ENCODE assay signal across 2 cellular contexts in the genomic region with DNA sequence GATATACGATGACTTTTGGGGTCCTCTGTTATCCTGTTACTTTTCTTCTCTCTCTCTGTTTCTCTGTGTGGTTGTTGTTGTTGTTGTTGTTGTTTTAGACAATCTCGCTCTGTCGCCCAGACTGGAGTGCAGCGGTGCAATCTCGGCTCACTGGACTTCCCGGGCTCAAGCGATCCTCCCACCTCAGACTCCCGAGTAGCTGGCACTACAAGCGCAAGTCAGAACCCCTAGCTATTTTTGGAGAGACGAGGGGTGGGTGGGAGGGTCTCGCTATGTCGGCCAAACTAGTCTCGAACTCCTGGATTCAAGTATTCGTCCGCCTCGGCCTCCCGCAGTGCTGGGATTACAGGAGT.
TF ChIP-seq lines count a peak whose summit lies in the region.

No MANE protein-coding gene starts in this region.

TF ChIP-seq in A549, 52 proteins besides CTCF, POLR2A, EP300 and RAD21:
- TF ChIP-seq, protein P1, sequence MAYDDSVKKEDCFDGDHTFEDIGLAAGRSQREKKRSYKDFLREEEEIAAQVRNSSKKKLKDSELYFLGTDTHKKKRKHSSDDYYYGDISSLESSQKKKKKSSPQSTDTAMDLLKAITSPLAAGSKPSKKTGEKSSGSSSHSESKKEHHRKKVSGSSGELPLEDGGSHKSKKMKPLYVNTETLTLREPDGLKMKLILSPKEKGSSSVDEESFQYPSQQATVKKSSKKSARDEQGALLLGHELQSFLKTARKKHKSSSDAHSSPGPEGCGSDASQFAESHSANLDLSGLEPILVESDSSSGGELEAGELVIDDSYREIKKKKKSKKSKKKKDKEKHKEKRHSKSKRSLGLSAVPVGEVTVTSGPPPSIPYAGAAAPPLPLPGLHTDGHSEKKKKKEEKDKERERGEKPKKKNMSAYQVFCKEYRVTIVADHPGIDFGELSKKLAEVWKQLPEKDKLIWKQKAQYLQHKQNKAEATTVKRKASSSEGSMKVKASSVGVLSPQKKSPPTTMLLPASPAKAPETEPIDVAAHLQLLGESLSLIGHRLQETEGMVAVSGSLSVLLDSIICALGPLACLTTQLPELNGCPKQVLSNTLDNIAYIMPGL (CRISPR knock-in tag; IDR thresholded peaks at IDR 0.05; ENCODE audit: borderline replicate concordance): no peak
- TF ChIP-seq TFCP2L1 (CRISPR knock-in tag; IDR thresholded peaks at IDR 0.05) (no peak), HOXB13 (CRISPR knock-in tag; IDR thresholded peaks at IDR 0.05; ENCODE audit: low read depth) (no peak), CBX8 (IDR thresholded peaks at IDR 0.05) (no peak), CHD4 (IDR thresholded peaks at IDR 0.05; ENCODE audit: borderline replicate concordance) (no peak)
- TF ChIP-seq, protein P2, sequence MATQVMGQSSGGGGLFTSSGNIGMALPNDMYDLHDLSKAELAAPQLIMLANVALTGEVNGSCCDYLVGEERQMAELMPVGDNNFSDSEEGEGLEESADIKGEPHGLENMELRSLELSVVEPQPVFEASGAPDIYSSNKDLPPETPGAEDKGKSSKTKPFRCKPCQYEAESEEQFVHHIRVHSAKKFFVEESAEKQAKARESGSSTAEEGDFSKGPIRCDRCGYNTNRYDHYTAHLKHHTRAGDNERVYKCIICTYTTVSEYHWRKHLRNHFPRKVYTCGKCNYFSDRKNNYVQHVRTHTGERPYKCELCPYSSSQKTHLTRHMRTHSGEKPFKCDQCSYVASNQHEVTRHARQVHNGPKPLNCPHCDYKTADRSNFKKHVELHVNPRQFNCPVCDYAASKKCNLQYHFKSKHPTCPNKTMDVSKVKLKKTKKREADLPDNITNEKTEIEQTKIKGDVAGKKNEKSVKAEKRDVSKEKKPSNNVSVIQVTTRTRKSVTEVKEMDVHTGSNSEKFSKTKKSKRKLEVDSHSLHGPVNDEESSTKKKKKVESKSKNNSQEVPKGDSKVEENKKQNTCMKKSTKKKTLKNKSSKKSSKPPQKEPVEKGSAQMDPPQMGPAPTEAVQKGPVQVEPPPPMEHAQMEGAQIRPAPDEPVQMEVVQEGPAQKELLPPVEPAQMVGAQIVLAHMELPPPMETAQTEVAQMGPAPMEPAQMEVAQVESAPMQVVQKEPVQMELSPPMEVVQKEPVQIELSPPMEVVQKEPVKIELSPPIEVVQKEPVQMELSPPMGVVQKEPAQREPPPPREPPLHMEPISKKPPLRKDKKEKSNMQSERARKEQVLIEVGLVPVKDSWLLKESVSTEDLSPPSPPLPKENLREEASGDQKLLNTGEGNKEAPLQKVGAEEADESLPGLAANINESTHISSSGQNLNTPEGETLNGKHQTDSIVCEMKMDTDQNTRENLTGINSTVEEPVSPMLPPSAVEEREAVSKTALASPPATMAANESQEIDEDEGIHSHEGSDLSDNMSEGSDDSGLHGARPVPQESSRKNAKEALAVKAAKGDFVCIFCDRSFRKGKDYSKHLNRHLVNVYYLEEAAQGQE (IDR thresholded peaks at IDR 0.05): no peak

TF ChIP-seq in K562, 482 proteins besides CTCF, POLR2A, EP300 and RAD21:
- no peak for TF ChIP-seq DMBX1 (CRISPR knock-in tag; IDR thresholded peaks at IDR 0.05; ENCODE audit: borderline replicate concordance)
- peak; percentile 55; the same call in 1 of the 2 replicates for TF ChIP-seq FOXP1 (CRISPR knock-in tag; IDR thresholded peaks at IDR 0.05)
- no peak for TF ChIP-seq PTTG1 (tag; IDR thresholded peaks at IDR 0.05; ENCODE audit: low read depth)
- TF ChIP-seq, protein P3, sequence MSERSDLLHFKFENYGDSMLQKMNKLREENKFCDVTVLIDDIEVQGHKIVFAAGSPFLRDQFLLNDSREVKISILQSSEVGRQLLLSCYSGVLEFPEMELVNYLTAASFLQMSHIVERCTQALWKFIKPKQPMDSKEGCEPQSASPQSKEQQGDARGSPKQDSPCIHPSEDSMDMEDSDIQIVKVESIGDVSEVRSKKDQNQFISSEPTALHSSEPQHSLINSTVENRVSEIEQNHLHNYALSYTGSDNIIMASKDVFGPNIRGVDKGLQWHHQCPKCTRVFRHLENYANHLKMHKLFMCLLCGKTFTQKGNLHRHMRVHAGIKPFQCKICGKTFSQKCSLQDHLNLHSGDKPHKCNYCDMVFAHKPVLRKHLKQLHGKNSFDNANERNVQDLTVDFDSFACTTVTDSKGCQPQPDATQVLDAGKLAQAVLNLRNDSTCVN (CRISPR knock-in tag; IDR thresholded peaks at IDR 0.05): no peak
